ENCODE assay signal across 9 cellular contexts in genomic region chr14:24279301-24280186, GRCh38. TPM values are rescaled to one million over a fixed set of nuclear protein-coding genes. Genes with fewer than 3 reads are reported as not detected.
DNase-seq lines count a peak whose midpoint lies in the region; ATAC-seq, FAIRE-seq and TF ChIP-seq lines count a peak whose summit lies in the region.
"Had no signal": no experiment of that assay in that cellular context is flagged by ENCODE, and none has a peak within 500 bp of the region (broad histone marks: within the 10 kb centered on the region; RNA-seq: fewer than 3 reads in every experiment).

No MANE protein-coding gene starts in this region.

- peaks cover 2% of the 10 kb centered on the region; the same call in 1 of the 2 replicates for H3K79me2 ChIP-seq in GM12878 (ENCODE audit: control insufficient read depth, insufficient read depth, low read length)

- in situ Hi-C loops in GM12878 (cut with MboI) = no loop called here

- peak; percentile 52 for TF ChIP-seq CTCF in GM12873 (IDR thresholded peaks at IDR 0.05; ENCODE audit: insufficient read depth, low read depth, low read length, missing control alignments)
- TF ChIP-seq CTCF in HFF-Myc (IDR thresholded peaks at IDR 0.05; ENCODE audit: low read depth, low read length, missing control alignments) = peak; percentile 24
- peak in 1 of 6 experiments; percentile 20 for TF ChIP-seq CTCF in Peyer's patch (IDR thresholded peaks at IDR 0.05)
- peak; percentile 44 to 47 (median 44); a peak in 5 of 6 replicates for TF ChIP-seq CTCF in GM12878 (IDR thresholded peaks at IDR 0.05 in 2 of 3, conservative IDR thresholded peaks at IDR 0.05 in 1 of 3; ENCODE audit: control insufficient read depth in 2 of 3, extremely low read depth in 1 of 3, insufficient read depth in 1 of 3, low read depth in 3 of 3, low read length in 3 of 3)
- no peak for TF ChIP-seq CTCF in natural killer cell (IDR thresholded peaks at IDR 0.05)
- no peak for TF ChIP-seq CTCF in stomach (IDR thresholded peaks at IDR 0.05)
- TF ChIP-seq CTCF in testis (IDR thresholded peaks at IDR 0.05) = no peak

- no peaks in the 10 kb centered on the region for H3K36me3 ChIP-seq in Peyer's patch
- H3K36me3 ChIP-seq in GM12878 (ENCODE audit: control insufficient read depth in 2 of 2, insufficient read depth in 2 of 2, low read length in 1 of 2) = no peaks in the 10 kb centered on the region
- no peaks in the 10 kb centered on the region for H3K36me3 ChIP-seq in stomach
- no peaks in the 10 kb centered on the region for H3K36me3 ChIP-seq in testis (ENCODE audit: low read depth, missing control alignments)

- no peaks in the 10 kb centered on the region for H3K27me3 ChIP-seq in Peyer's patch
- no peaks in the 10 kb centered on the region for H3K27me3 ChIP-seq in GM12878 (replicated peaks in 1 of 2; ENCODE audit: control insufficient read depth in 2 of 2, insufficient read depth in 2 of 2, low read length in 1 of 2)
- H3K27me3 ChIP-seq in stomach = no peaks in the 10 kb centered on the region
- H3K27me3 ChIP-seq in testis = no peaks in the 10 kb centered on the region

- no peak overlapping the region for H3K4me3 Mint-ChIP-seq in natural killer cell

- CTCF ChIA-PET in GM12878 (lab: Yijun Ruan, JAX) = interaction anchor here (0.6 to 17.1 kb wide), 8 partner anchors 9 to 1359 kb away, joined by 3 to 269 read pairs (median 14); partner anchors contain the start of genes CHMP4A, CIDEB, DHRS1 and NOP9

- 24% methylated on average over 10 of the region's 11 CpGs for WGBS in GM12878 (ENCODE audit: insufficient coverage, insufficient replicate concordance, low lambda C conversion rate, missing lambda C conversion rate)
- WGBS in stomach, 5 donors = 67 to 77% (median 71%) methylated on average over 11 of the region's 11 CpGs
- 84 to 88% methylated on average over 11 of the region's 11 CpGs for WGBS in testis, 2 donors

- BruUV-seq in GM12878 (replicated peaks; lab: Mats Ljungman, UMichigan) = no TSS peak

- peak overlapping the region; percentile 60 for H2AFZ ChIP-seq in GM12878 (ENCODE audit: control insufficient read depth, low read depth, low read length)

- SMC1A ChIA-PET in GM12878 (lab: Charles Lee; ENCODE audit: uncharacterized antibody, unreplicated experiment) = interaction anchor here (0.6 to 11.8 kb wide), 11 partner anchors 9 to 60 kb away, joined by 3 to 115 read pairs (median 5); partner anchors contain the start of genes DHRS1, NOP9, RABGGTA and RIPK3

- intact Hi-C loops in GM12878 (cut with micrococcal nuclease; ENCODE audit: unreplicated experiment) = loop anchor here (1.0 kb wide), 1 partner anchor 18 kb away; no protein-coding TSS in a partner anchor
- intact Hi-C loops in natural killer cell (cut with micrococcal nuclease) = no loop called here
- intact Hi-C loops in stomach (cut with DNase I; ENCODE audit: low total_unique reads) = no loop called here
- intact Hi-C loops in testis (cut with DNase I; ENCODE audit: low total_unique reads) = no loop called here

- peak overlapping the region in 1 of 2 donors; percentile 54 for H3K27ac Mint-ChIP-seq in natural killer cell

- H3K4me3 ChIP-seq in HFF-Myc (replicated peaks; ENCODE audit: low read depth, low read length) (no peak overlapping the region), Peyer's patch (no peak overlapping the region), GM12878 (no peak overlapping the region; the same call in 1 of the 2 replicates), stomach (no peak overlapping the region), testis (no peak overlapping the region)

- POLR2A ChIA-PET in GM12878 (lab: Charles Lee) = interaction anchor here (0.6 to 3.0 kb wide), 13 partner anchors 8 to 182 kb away, joined by 3 to 15 read pairs (median 4); partner anchors contain the start of genes RABGGTA and TINF2

- H3K9me3 ChIP-seq in Peyer's patch (no peaks in the 10 kb centered on the region), GM12878 (replicated peaks; ENCODE audit: control insufficient read depth, insufficient read depth, low read length) (no peaks in the 10 kb centered on the region; the same call in 2 of the 3 replicates), stomach (no peaks in the 10 kb centered on the region), testis (no peaks in the 10 kb centered on the region)

- no peaks in the 10 kb centered on the region for H4K20me1 ChIP-seq in GM12878 (ENCODE audit: control insufficient read depth, insufficient read depth)

- FAIRE-seq in GM12878 (lab: Jason Lieb, UNC) = peak; percentile 59

- no peaks in the 10 kb centered on the region for H3K27me3 Mint-ChIP-seq in natural killer cell (ENCODE audit: low read depth in 2 of 2)

- DNase-seq in HFF-Myc (ENCODE audit: extremely low read depth, low read depth) (no peak), Peyer's patch (peak in 2 of 3 donors; percentile 61 to 65), GM12878 (ENCODE audit: low read depth, low spot score) (peak; percentile 64), natural killer cell (no peak), stomach (no peak), LoVo (ENCODE audit: low spot score) (no peak), testis (no peak)

- TF ChIP-seq EP300 in GM12878 (IDR thresholded peaks at IDR 0.05; ENCODE audit: borderline replicate concordance in 1 of 2, control insufficient read depth in 1 of 2, low read depth in 2 of 2, low read length in 2 of 2) = 0 out of 4 replicates have a peak, but pooled peaks of 1 of the 2 experiments have one; percentile 4
- TF ChIP-seq EP300 in stomach (IDR thresholded peaks at IDR 0.05) = no peak

- 0 out of 2 replicates have a peak, but pooled peaks have one; percentile 29 for TF ChIP-seq RAD21 in GM12878 (IDR thresholded peaks at IDR 0.05; ENCODE audit: insufficient read depth, low read depth, low read length)

- no peaks in the 10 kb centered on the region for H3K9me3 Mint-ChIP-seq in natural killer cell

- ATAC-seq in GM12878 (peak; percentile 88), natural killer cell (peak in 2 of 3 donors; percentile 72 to 77)

- H3K4me1 ChIP-seq in Peyer's patch (no peaks in the 10 kb centered on the region), GM12878 (ENCODE audit: control insufficient read depth, insufficient read depth, low read length) (peaks cover 43% of the 10 kb centered on the region), stomach (peaks cover 0 to 56% (median 4%) of the 10 kb centered on the region in 4 donors), testis (no peaks in the 10 kb centered on the region)

- RAD21 ChIA-PET in GM12878 (lab: Charles Lee; ENCODE audit: unreplicated experiment) = interaction anchor here (0.7 to 4.8 kb wide), 8 partner anchors 8 to 36 kb away, joined by 3 to 34 read pairs (median 14); partner anchors contain the start of genes CIDEB, LTB4R, RABGGTA and TINF2

- H3K9ac ChIP-seq in GM12878 (ENCODE audit: control insufficient read depth, insufficient read depth, low read length) = no peak overlapping the region

- peak overlapping the region; percentile 39 for H3K4me2 ChIP-seq in GM12878 (ENCODE audit: control insufficient read depth, insufficient read depth)

- H3K36me3 Mint-ChIP-seq in natural killer cell = no peaks in the 10 kb centered on the region

- peak overlapping the region in 1 of 4 donors; percentile 50 for H3K27ac ChIP-seq in Peyer's patch
- H3K27ac ChIP-seq in GM12878 (ENCODE audit: control insufficient read depth, insufficient read depth) = peak overlapping the region; percentile 53
- no peak overlapping the region for H3K27ac ChIP-seq in stomach
- H3K27ac ChIP-seq in testis = no peak overlapping the region

- peaks cover 18 to 24% of the 10 kb centered on the region in 2 donors for H3K4me1 Mint-ChIP-seq in natural killer cell

- TF ChIP-seq POLR2A in Peyer's patch (IDR thresholded peaks at IDR 0.05) = no peak
- no peak for TF ChIP-seq POLR2A in GM12878 (IDR thresholded peaks at IDR 0.05; ENCODE audit: low read depth, low read length)
- TF ChIP-seq POLR2A in stomach (IDR thresholded peaks at IDR 0.05) = no peak
- no peak for TF ChIP-seq POLR2A in testis (IDR thresholded peaks at IDR 0.05)

RNA-seq across cellular contexts. Expression of gene RABGGTA, which starts 8.1 kb away (rescaled TPM):
- total RNA-seq in Peyer's patch (10 to 100 TPM; 57.3 to 84.6 (median 77.6) TPM), GM12878 (2014; rRNA removed) (54.1 and 55.7 TPM in 2 replicates), GM12878 (2014; rRNA removed; fragmentation: Illumina TruSeq; extraction: Trizol) (19.1 and 20.2 TPM in 2 replicates), GM12878 (2021) (54.4 and 59.1 TPM in 2 replicates), natural killer cell (10 to 100 TPM; 72.9 to 95.1 (median 88.5) TPM), stomach (100 to 1,000 TPM in 4 of 5 donors, 10 to 100 TPM in 1; 16.0 to 230 (median 187) TPM), testis (10 to 100 TPM; 70.9 to 90.2 TPM)
- total RNA-seq in GM12878 (2013; cell fraction: nucleolus; rRNA removed) = 79.2 and 89.2 TPM in 2 replicates
- polyA plus RNA-seq in GM12878 (2011; ENCODE audit: low read depth) = 47.3 TPM
- polyA plus RNA-seq in GM12878 (2011; rRNA removed) (15.8 and 37.5 TPM in 2 replicates), GM12878 (2014; fragmentation: Illumina TruSeq; extraction: Trizol) (18.4 and 35.6 TPM in 2 replicates), GM12878 (2014; fragmentation: Nextera tagmentation; extraction: Ambion mirVana) (10 to 100 TPM; 38.2 to 38.6 TPM), GM12878 (2014; rRNA removed) (55.1 and 59.8 TPM in 2 replicates), GM12878 (2016; fragmentation: Nextera tagmentation; extraction: Ambion mirVana) (10 to 100 TPM; 69.5 to 75.6 TPM), stomach (10 to 100 TPM; 33.8 to 68.4 (median 41.9) TPM), testis (ENCODE audit: insufficient read depth, low read depth, low replicate concordance) (33.5 TPM)
- 61.6 and 68.3 TPM in 2 replicates for polyA plus RNA-seq in GM12878 (2011; cell fraction: cytosol; rRNA removed)
- 400 and 440 TPM in 2 replicates for polyA plus RNA-seq in GM12878 (2011; cell fraction: nucleus; rRNA removed)
- 43.8 and 44.9 TPM in 2 replicates for polyA plus RNA-seq in GM12878 (2012)
- polyA minus RNA-seq in GM12878 (2011; rRNA and poly(A)+ RNA removed) = 62.7 and 113 TPM in 2 replicates
- polyA minus RNA-seq in GM12878 (2011; cell fraction: cytosol; rRNA and poly(A)+ RNA removed) = 22.2 and 29.2 TPM in 2 replicates
- polyA minus RNA-seq in GM12878 (2011; cell fraction: nucleus; rRNA and poly(A)+ RNA removed) = 119 and 166 TPM in 2 replicates

RNA-seq across cellular contexts. Expression of gene TGM1, which starts 16.6 kb away (rescaled TPM):
- 10 to 100 TPM in 1 of 4 donors, 1 to 10 TPM in 3; 1.2 to 11.3 (median 5.9) TPM for total RNA-seq in Peyer's patch
- total RNA-seq in GM12878 (2013; cell fraction: nucleolus; rRNA removed) = 9.3 and 14.5 TPM in 2 replicates
- total RNA-seq in GM12878 (2014; rRNA removed) = 3.5 and 4.8 TPM in 2 replicates
- 1.6 and 1.7 TPM in 2 replicates for total RNA-seq in GM12878 (2014; rRNA removed; fragmentation: Illumina TruSeq; extraction: Trizol)
- total RNA-seq in GM12878 (2021) = 4.6 and 5.9 TPM in 2 replicates
- 0.51 TPM for polyA plus RNA-seq in GM12878 (2011; ENCODE audit: low read depth)
- polyA plus RNA-seq in GM12878 (2011; rRNA removed) = 1.3 and 1.9 TPM in 2 replicates
- 2.4 and 2.9 TPM in 2 replicates for polyA plus RNA-seq in GM12878 (2011; cell fraction: cytosol; rRNA removed)
- 32.9 and 37.2 TPM in 2 replicates for polyA plus RNA-seq in GM12878 (2011; cell fraction: nucleus; rRNA removed)
- 1.3 and 2.1 TPM in 2 replicates for polyA plus RNA-seq in GM12878 (2012)
- polyA plus RNA-seq in GM12878 (2014; fragmentation: Illumina TruSeq; extraction: Trizol) = 0.79 and 3.9 TPM in 2 replicates
- under 1 TPM; 0.05 to 0.18 TPM for polyA plus RNA-seq in GM12878 (2014; fragmentation: Nextera tagmentation; extraction: Ambion mirVana)
- polyA plus RNA-seq in GM12878 (2014; rRNA removed) = 4.4 and 6.0 TPM in 2 replicates
- 1 to 10 TPM in 1 of 2 experiments, under 1 TPM in 1; 0.63 to 1.3 TPM for polyA plus RNA-seq in GM12878 (2016; fragmentation: Nextera tagmentation; extraction: Ambion mirVana)
- 1.0 and 6.7 TPM in 2 replicates for polyA minus RNA-seq in GM12878 (2011; rRNA and poly(A)+ RNA removed)
- polyA minus RNA-seq in GM12878 (2011; cell fraction: cytosol; rRNA and poly(A)+ RNA removed) = 4.1 TPM in 1 of 2 replicates, not detected in the other
- polyA minus RNA-seq in GM12878 (2011; cell fraction: nucleus; rRNA and poly(A)+ RNA removed) = 6.8 and 14.7 TPM in 2 replicates
- 1 to 10 TPM; 1.7 to 4.9 (median 4.7) TPM for total RNA-seq in natural killer cell
- total RNA-seq in stomach = 10 to 100 TPM in 1 of 5 donors, 1 to 10 TPM in 4; 2.6 to 11.7 (median 4.9) TPM
- polyA plus RNA-seq in stomach = 100 to 1,000 TPM in 1 of 3 donors, 1 to 10 TPM in 2; 1.7 to 131 (median 5.3) TPM
- total RNA-seq in testis = 10 to 100 TPM in 1 of 2 donors, 1 to 10 TPM in 1; 3.6 to 10.5 TPM
- 5.4 TPM for polyA plus RNA-seq in testis (ENCODE audit: insufficient read depth, low read depth, low replicate concordance)

RNA-seq across cellular contexts. Expression of gene DHRS1, which starts 20.0 kb away (rescaled TPM):
- 100 to 1,000 TPM in 1 of 4 donors, 10 to 100 TPM in 3; 51.2 to 130 (median 67.1) TPM for total RNA-seq in Peyer's patch
- 26.2 and 30.6 TPM in 2 replicates for total RNA-seq in GM12878 (2013; cell fraction: nucleolus; rRNA removed)
- total RNA-seq in GM12878 (2014; rRNA removed) = 14.0 and 17.6 TPM in 2 replicates
- 12.1 and 12.6 TPM in 2 replicates for total RNA-seq in GM12878 (2014; rRNA removed; fragmentation: Illumina TruSeq; extraction: Trizol)
- total RNA-seq in GM12878 (2021) = 23.3 and 26.8 TPM in 2 replicates
- polyA plus RNA-seq in GM12878 (2011; ENCODE audit: low read depth) = 49.4 TPM
- polyA plus RNA-seq in GM12878 (2011; rRNA removed) = 12.6 and 16.0 TPM in 2 replicates
- 57.3 and 58.0 TPM in 2 replicates for polyA plus RNA-seq in GM12878 (2011; cell fraction: cytosol; rRNA removed)
- polyA plus RNA-seq in GM12878 (2011; cell fraction: nucleus; rRNA removed) = 153 and 174 TPM in 2 replicates
- polyA plus RNA-seq in GM12878 (2012) = 20.9 and 22.8 TPM in 2 replicates
- polyA plus RNA-seq in GM12878 (2014; fragmentation: Illumina TruSeq; extraction: Trizol) = 16.9 and 26.1 TPM in 2 replicates
- 10 to 100 TPM; 44.6 to 45.0 TPM for polyA plus RNA-seq in GM12878 (2014; fragmentation: Nextera tagmentation; extraction: Ambion mirVana)
- 25.3 and 29.2 TPM in 2 replicates for polyA plus RNA-seq in GM12878 (2014; rRNA removed)
- polyA plus RNA-seq in GM12878 (2016; fragmentation: Nextera tagmentation; extraction: Ambion mirVana) = 10 to 100 TPM; 30.4 to 32.5 TPM
- 28.5 and 60.5 TPM in 2 replicates for polyA minus RNA-seq in GM12878 (2011; rRNA and poly(A)+ RNA removed)
- 9.2 and 12.8 TPM in 2 replicates for polyA minus RNA-seq in GM12878 (2011; cell fraction: cytosol; rRNA and poly(A)+ RNA removed)
- polyA minus RNA-seq in GM12878 (2011; cell fraction: nucleus; rRNA and poly(A)+ RNA removed) = 19.8 and 27.7 TPM in 2 replicates
- 10 to 100 TPM; 39.8 to 59.0 (median 43.3) TPM for total RNA-seq in natural killer cell
- 10 to 100 TPM in 3 of 5 donors, 1 to 10 TPM in 2; 5.3 to 71.9 (median 17.4) TPM for total RNA-seq in stomach
- polyA plus RNA-seq in stomach = 10 to 100 TPM; 20.1 to 52.1 (median 30.1) TPM
- 10 to 100 TPM; 22.5 to 24.6 TPM for total RNA-seq in testis
- polyA plus RNA-seq in testis (ENCODE audit: insufficient read depth, low read depth, low replicate concordance) = 19.2 TPM

RNA-seq across cellular contexts. Expression of gene NOP9, which starts 20.1 kb away (rescaled TPM):
- 10 to 100 TPM; 14.5 to 30.0 (median 22.4) TPM for total RNA-seq in Peyer's patch
- total RNA-seq in GM12878 (2013; cell fraction: nucleolus; rRNA removed) = 41.4 and 45.3 TPM in 2 replicates
- total RNA-seq in GM12878 (2014; rRNA removed) = 33.1 and 33.4 TPM in 2 replicates
- total RNA-seq in GM12878 (2014; rRNA removed; fragmentation: Illumina TruSeq; extraction: Trizol) = 24.2 and 25.4 TPM in 2 replicates
- 36.8 and 43.9 TPM in 2 replicates for total RNA-seq in GM12878 (2021)
- polyA plus RNA-seq in GM12878 (2011; ENCODE audit: low read depth) = 11.9 TPM
- polyA plus RNA-seq in GM12878 (2011; rRNA removed) = 11.4 and 17.0 TPM in 2 replicates
- 21.2 and 23.6 TPM in 2 replicates for polyA plus RNA-seq in GM12878 (2011; cell fraction: cytosol; rRNA removed)
- 68.4 and 72.3 TPM in 2 replicates for polyA plus RNA-seq in GM12878 (2011; cell fraction: nucleus; rRNA removed)
- 13.8 and 16.1 TPM in 2 replicates for polyA plus RNA-seq in GM12878 (2012)
- 28.6 and 28.8 TPM in 2 replicates for polyA plus RNA-seq in GM12878 (2014; fragmentation: Illumina TruSeq; extraction: Trizol)
- polyA plus RNA-seq in GM12878 (2014; fragmentation: Nextera tagmentation; extraction: Ambion mirVana) = 1 to 10 TPM; 2.4 to 3.4 TPM
- polyA plus RNA-seq in GM12878 (2014; rRNA removed) = 23.6 and 26.1 TPM in 2 replicates
- 1 to 10 TPM; 4.9 to 6.1 TPM for polyA plus RNA-seq in GM12878 (2016; fragmentation: Nextera tagmentation; extraction: Ambion mirVana)
- 32.6 and 36.9 TPM in 2 replicates for polyA minus RNA-seq in GM12878 (2011; rRNA and poly(A)+ RNA removed)
- 15.3 and 17.2 TPM in 2 replicates for polyA minus RNA-seq in GM12878 (2011; cell fraction: cytosol; rRNA and poly(A)+ RNA removed)
- polyA minus RNA-seq in GM12878 (2011; cell fraction: nucleus; rRNA and poly(A)+ RNA removed) = 23.7 and 34.4 TPM in 2 replicates
- 10 to 100 TPM; 34.9 to 47.8 (median 39.2) TPM for total RNA-seq in natural killer cell
- total RNA-seq in stomach = 10 to 100 TPM in 4 of 5 donors, 1 to 10 TPM in 1; 5.4 to 25.7 (median 12.8) TPM
- 10 to 100 TPM in 1 of 3 donors, 1 to 10 TPM in 2; 6.5 to 11.8 (median 8.4) TPM for polyA plus RNA-seq in stomach
- total RNA-seq in testis = 10 to 100 TPM; 25.0 to 27.6 TPM
- 20.1 TPM for polyA plus RNA-seq in testis (ENCODE audit: insufficient read depth, low read depth, low replicate concordance)

RNA-seq across cellular contexts. Expression of gene CIDEB, which starts 28.2 kb away (rescaled TPM):
- 100 to 1,000 TPM in 2 of 4 donors, 10 to 100 TPM in 2; 22.3 to 184 (median 136) TPM for total RNA-seq in Peyer's patch
- total RNA-seq in GM12878 (2013; cell fraction: nucleolus; rRNA removed) = 11.0 and 12.9 TPM in 2 replicates
- total RNA-seq in GM12878 (2014; rRNA removed) = 4.1 and 5.5 TPM in 2 replicates
- total RNA-seq in GM12878 (2014; rRNA removed; fragmentation: Illumina TruSeq; extraction: Trizol) = 2.5 and 2.7 TPM in 2 replicates
- total RNA-seq in GM12878 (2021) = 5.1 and 5.5 TPM in 2 replicates
- polyA plus RNA-seq in GM12878 (2011; ENCODE audit: low read depth) = 0.64 TPM
- polyA plus RNA-seq in GM12878 (2011; rRNA removed) = 0.19 and 0.34 TPM in 2 replicates
- 0.23 and 0.24 TPM in 2 replicates for polyA plus RNA-seq in GM12878 (2011; cell fraction: cytosol; rRNA removed)
- polyA plus RNA-seq in GM12878 (2011; cell fraction: nucleus; rRNA removed) = 0.23 and 0.33 TPM in 2 replicates
- 1.6 and 1.8 TPM in 2 replicates for polyA plus RNA-seq in GM12878 (2012)
- polyA plus RNA-seq in GM12878 (2014; fragmentation: Illumina TruSeq; extraction: Trizol) = 5.2 and 5.7 TPM in 2 replicates
- 1 to 10 TPM in 1 of 2 experiments, under 1 TPM in 1; 0.82 to 2.3 TPM for polyA plus RNA-seq in GM12878 (2014; fragmentation: Nextera tagmentation; extraction: Ambion mirVana)
- 5.4 and 6.3 TPM in 2 replicates for polyA plus RNA-seq in GM12878 (2014; rRNA removed)
- 1 to 10 TPM; 3.1 to 3.3 TPM for polyA plus RNA-seq in GM12878 (2016; fragmentation: Nextera tagmentation; extraction: Ambion mirVana)
- 0.26 and 0.59 TPM in 2 replicates for polyA minus RNA-seq in GM12878 (2011; rRNA and poly(A)+ RNA removed)
- polyA minus RNA-seq in GM12878 (2011; cell fraction: cytosol; rRNA and poly(A)+ RNA removed) = not detected in 2 replicates
- polyA minus RNA-seq in GM12878 (2011; cell fraction: nucleus; rRNA and poly(A)+ RNA removed) = 0.36 and 0.96 TPM in 2 replicates
- 10 to 100 TPM; 40.0 to 59.6 (median 46.6) TPM for total RNA-seq in natural killer cell
- total RNA-seq in stomach = 10 to 100 TPM in 2 of 5 donors, 1 to 10 TPM in 3; 5.0 to 11.2 (median 6.4) TPM
- polyA plus RNA-seq in stomach = 10 to 100 TPM in 1 of 3 donors, 1 to 10 TPM in 2; 6.0 to 14.2 (median 6.0) TPM
- 1 to 10 TPM; 3.8 to 6.6 TPM for total RNA-seq in testis
- 7.0 TPM for polyA plus RNA-seq in testis (ENCODE audit: insufficient read depth, low read depth, low replicate concordance)
- polyA plus RNA-seq: neural cell had no signal

Comparison
In these comparisons a context has a peak if more than half of its experiments do, and no peak if none do; other contexts are left out.
1. CTCF ChIP-seq: peak in GM12873 (single experiment), HFF-Myc (single experiment) and GM12878 (3 of 3); none in natural killer cell (single experiment), stomach (0 of 7) and testis (0 of 3).
2. DNase-seq: peak in Peyer's patch (2 of 3) and GM12878 (single experiment); none in HFF-Myc (single experiment), natural killer cell (single experiment), stomach (single experiment), LoVo (single experiment) and testis (single experiment).